8 cellular contexts compared by ENCODE assay signal in the genomic region with DNA sequence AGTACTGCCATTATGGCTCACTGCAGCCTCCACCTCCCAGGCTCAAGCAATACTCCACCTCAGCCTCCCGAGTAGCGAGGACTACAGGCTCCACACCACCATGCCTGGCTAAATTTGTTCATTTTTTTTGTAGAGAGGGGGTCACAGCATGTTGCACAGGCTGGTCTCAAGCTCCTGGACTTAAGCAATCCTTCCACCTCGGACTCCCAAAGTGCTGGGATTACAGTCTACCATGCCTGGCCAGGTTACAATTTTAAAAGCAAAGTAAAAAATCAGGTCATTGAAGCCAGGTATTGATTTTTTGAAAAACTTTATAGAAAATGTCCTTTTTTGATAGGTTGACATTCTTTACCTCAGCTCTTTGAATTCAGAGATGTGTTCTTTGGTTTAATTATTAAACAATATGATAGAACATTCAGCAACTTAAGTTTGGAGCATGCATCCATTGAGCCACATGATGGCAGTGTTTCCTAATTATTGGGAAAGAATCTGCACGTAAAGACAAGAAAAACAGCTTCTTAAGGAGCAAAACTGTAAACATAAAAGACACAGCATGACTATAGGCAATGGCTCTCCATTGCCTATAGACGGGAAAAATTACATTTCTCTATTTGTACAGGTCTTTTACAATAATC. TPM values are rescaled to one million over a fixed set of nuclear protein-coding genes. Genes with fewer than 3 reads are reported as not detected.
DNase-seq lines count a peak whose midpoint lies in the region; ATAC-seq, FAIRE-seq and TF ChIP-seq lines count a peak whose summit lies in the region.

No MANE protein-coding gene starts in this region.

- no peaks in the 10 kb centered on the region for H3K79me2 ChIP-seq in Karpas-422 (ENCODE audit: low read length)

- no peak overlapping the region for H3K4me3 ChIP-seq in Karpas-422 (ENCODE audit: low read length)
- no peak overlapping the region for H3K4me3 ChIP-seq in cardiac fibroblast (replicated peaks in 1 of 2; ENCODE audit: low read depth in 2 of 2, low read length in 2 of 2)

- H3K9me3 Mint-ChIP-seq in stimulated activated memory B cell treated with anti-CD40 and anti-IgM and Interleukin-4, amounts not matched to agents 10 μg/mL and 1 μg/mL and 100 μg/mL, for 72 hours: no peaks in the 10 kb centered on the region

- H3K4me3 Mint-ChIP-seq in stimulated activated memory B cell treated with anti-CD40 and anti-IgM and Interleukin-4, amounts not matched to agents 10 μg/mL and 1 μg/mL and 100 μg/mL, for 72 hours: peak overlapping the region; percentile 76

- DNase-seq in EL: peak; percentile 73
- DNase-seq in Karpas-422: peak; percentile 82
- DNase-seq in RPMI7951 (ENCODE audit: low read depth): peak; percentile 64
- peak; percentile 90 to 92 for DNase-seq in cardiac fibroblast (ENCODE audit: low read depth in 2 of 2)

- no peaks in the 10 kb centered on the region for H3K27me3 ChIP-seq in Karpas-422 (ENCODE audit: low read length)

- peaks cover 8% of the 10 kb centered on the region for H3K4me1 ChIP-seq in Karpas-422 (ENCODE audit: low read length)

- H3K27me3 Mint-ChIP-seq in stimulated activated memory B cell treated with anti-CD40 and anti-IgM and Interleukin-4, amounts not matched to agents 10 μg/mL and 1 μg/mL and 100 μg/mL, for 72 hours: no peaks in the 10 kb centered on the region

- peak; percentile 72 for TF ChIP-seq CTCF in cardiac fibroblast (IDR thresholded peaks at IDR 0.05; ENCODE audit: low read depth, low read length)

- no peak overlapping the region for H3K27ac ChIP-seq in Karpas-422 (ENCODE audit: low read length)

- ATAC-seq in stimulated activated memory B cell treated with anti-CD40 and anti-IgM and Interleukin-4, amounts not matched to agents 10 μg/mL and 1 μg/mL and 100 μg/mL, for 72 hours: peak; percentile 34
- ATAC-seq in HG03108 (IDR thresholded peaks at IDR 0.05; ENCODE audit: unreplicated experiment) (no peak), GM21737 (IDR thresholded peaks at IDR 0.05; ENCODE audit: unreplicated experiment) (no peak)

- no peak overlapping the region for H3K9ac ChIP-seq in Karpas-422 (ENCODE audit: low read length)

- H2AFZ ChIP-seq in Karpas-422 (ENCODE audit: low read length): no peak overlapping the region

- H3K9me2 ChIP-seq in Karpas-422 (replicated peaks; ENCODE audit: insufficient read depth, low read length): no peaks in the 10 kb centered on the region

- no peaks in the 10 kb centered on the region for H3K36me3 ChIP-seq in Karpas-422 (ENCODE audit: insufficient read depth, low read length)

- H4K20me1 ChIP-seq in Karpas-422 (ENCODE audit: insufficient read depth, low read depth, low read length): no peaks in the 10 kb centered on the region

- peaks cover 46% of the 10 kb centered on the region for H3K4me1 Mint-ChIP-seq in stimulated activated memory B cell treated with anti-CD40 and anti-IgM and Interleukin-4, amounts not matched to agents 10 μg/mL and 1 μg/mL and 100 μg/mL, for 72 hours

- no peaks in the 10 kb centered on the region for H3K9me3 ChIP-seq in Karpas-422 (ENCODE audit: low read length)

- no peaks in the 10 kb centered on the region for H3K36me3 Mint-ChIP-seq in stimulated activated memory B cell treated with anti-CD40 and anti-IgM and Interleukin-4, amounts not matched to agents 10 μg/mL and 1 μg/mL and 100 μg/mL, for 72 hours

- peak overlapping the region; percentile 58 for H3K27ac Mint-ChIP-seq in stimulated activated memory B cell treated with anti-CD40 and anti-IgM and Interleukin-4, amounts not matched to agents 10 μg/mL and 1 μg/mL and 100 μg/mL, for 72 hours

- peak; percentile 95 for FAIRE-seq in islet of Langerhans (lab: Jason Lieb, UNC)

- H3K4me2 ChIP-seq in Karpas-422 (ENCODE audit: low read depth, low read length, poor library complexity, severe bottlenecking): no peak overlapping the region

RNA-seq across cellular contexts. Expression of gene SLC16A11, which starts 1.7 kb away (rescaled TPM):
- total RNA-seq in Karpas-422 (2014; rRNA removed; shearing (Covaris generic); ENCODE audit: low replicate concordance): not detected in 2 replicates
- total RNA-seq in RPMI7951 (2014; rRNA removed; shearing (Covaris generic)): 0.49 TPM in 1 of 2 replicates, not detected in the other

RNA-seq across cellular contexts. Expression of gene SLC16A13, which starts 9.8 kb away (rescaled TPM):
- total RNA-seq in Karpas-422 (2014; rRNA removed; shearing (Covaris generic); ENCODE audit: low replicate concordance): 1.3 and 6.0 TPM in 2 replicates
- 0.12 and 0.20 TPM in 2 replicates for total RNA-seq in RPMI7951 (2014; rRNA removed; shearing (Covaris generic))

RNA-seq across cellular contexts. Expression of gene BCL6B, which starts 22.8 kb away (rescaled TPM):
- total RNA-seq in Karpas-422 (2014; rRNA removed; shearing (Covaris generic); ENCODE audit: low replicate concordance): not detected in 2 replicates
- total RNA-seq in RPMI7951 (2014; rRNA removed; shearing (Covaris generic)): not detected in 2 replicates

RNA-seq across cellular contexts. Expression of gene RNASEK, which starts 33.2 kb away (rescaled TPM):
- 107 and 310 TPM in 2 replicates for total RNA-seq in Karpas-422 (2014; rRNA removed; shearing (Covaris generic); ENCODE audit: low replicate concordance)
- 156 and 180 TPM in 2 replicates for total RNA-seq in RPMI7951 (2014; rRNA removed; shearing (Covaris generic))

RNA-seq across cellular contexts. Expression of gene CLEC10A, which starts 34.4 kb away (rescaled TPM):
- total RNA-seq in Karpas-422 (2014; rRNA removed; shearing (Covaris generic); ENCODE audit: low replicate concordance): not detected in 2 replicates
- not detected in 2 replicates for total RNA-seq in RPMI7951 (2014; rRNA removed; shearing (Covaris generic))
